In genomic region chr11:3055881-3056280, GRCh38 we compare ENCODE assay signal across 9 cellular contexts. TPM values are rescaled to one million over a fixed set of nuclear protein-coding genes. Genes with fewer than 3 reads are reported as not detected.
DNase-seq lines count a peak whose midpoint lies in the region; ATAC-seq and TF ChIP-seq lines count a peak whose summit lies in the region.
"Had no signal": no experiment of that assay in that cellular context is flagged by ENCODE, and none has a peak within 500 bp of the region (broad histone marks: within the 10 kb centered on the region; RNA-seq: fewer than 3 reads in every experiment).

No MANE protein-coding gene starts in this region.

- no peaks in the 10 kb centered on the region for H3K9me3 ChIP-seq in CD8-positive, alpha-beta memory T cell (ENCODE audit: low read length)
- H3K9me3 ChIP-seq in NT2/D1 (ENCODE audit: insufficient read depth, low read length) (no peaks in the 10 kb centered on the region), duodenal mucosa (ENCODE audit: control insufficient read depth in 1 of 2, low read length in 2 of 2) (no peaks in the 10 kb centered on the region)

- H3K27ac ChIP-seq in CD8-positive, alpha-beta memory T cell (ENCODE audit: low read depth, low read length): peak overlapping the region; percentile 90
- no peak overlapping the region for H3K27ac ChIP-seq in duodenal mucosa (ENCODE audit: low read depth, low read length)

- H3K4me1 Mint-ChIP-seq in CD8-positive, alpha-beta memory T cell: peaks cover 29 to 56% (median 35%) of the 10 kb centered on the region in 3 donors
- H3K4me1 Mint-ChIP-seq in neural crest cell: peaks cover 37% of the 10 kb centered on the region

- H3K36me3 ChIP-seq in CD8-positive, alpha-beta memory T cell (ENCODE audit: insufficient read depth, low read length): peaks cover 8% of the 10 kb centered on the region
- H3K36me3 ChIP-seq in NT2/D1 (ENCODE audit: insufficient read depth, insufficient read length, low read length): peaks cover 38% of the 10 kb centered on the region
- peaks cover 0 to 14% of the 10 kb centered on the region in 2 donors for H3K36me3 ChIP-seq in duodenal mucosa (ENCODE audit: control insufficient read depth in 1 of 2, insufficient read depth in 2 of 2, low read length in 2 of 2)

- H3K4me3 ChIP-seq in CD8-positive, alpha-beta memory T cell (ENCODE audit: low read length): peak overlapping the region; percentile 78
- H3K4me3 ChIP-seq in NT2/D1 (ENCODE audit: insufficient read length, low read depth): peak overlapping the region; percentile 93
- peak overlapping the region; percentile 86 to 90 for H3K4me3 ChIP-seq in duodenal mucosa (ENCODE audit: low read depth in 1 of 2, low read length in 2 of 2)

- DNase-seq in CD8-positive, alpha-beta memory T cell: no peak
- DNase-seq in NT2/D1 (ENCODE audit: low read depth, low spot score) (no peak), neural crest cell (ENCODE audit: low read depth, low spot score) (no peak), DMS53 treated with DMSO at 0.1 percent for 48 hours (lab: John Stamatoyannopoulos, UW; ENCODE audit: unreplicated experiment) (no peak)
- DNase-seq: T-helper 9 cell had no signal

- CTCF ChIA-PET in CD8-positive, alpha-beta memory T cell (lab: Charles Lee): interaction anchor here (1.2 to 3.3 kb wide), 4 partner anchors 36 to 523 kb away, joined by 3 to 11 read pairs (median 5); no protein-coding TSS in a partner anchor

- peaks cover 12% of the 10 kb centered on the region for H3K4me1 ChIP-seq in CD8-positive, alpha-beta memory T cell (ENCODE audit: insufficient read depth, low read length)
- peaks cover 14% of the 10 kb centered on the region for H3K4me1 ChIP-seq in NT2/D1 (ENCODE audit: insufficient read depth, insufficient read length)
- H3K4me1 ChIP-seq in duodenal mucosa (ENCODE audit: control insufficient read depth in 1 of 2, insufficient read depth in 2 of 2, low read length in 2 of 2): peaks cover 15 to 36% of the 10 kb centered on the region in 2 donors

- H3K4me3 Mint-ChIP-seq in CD8-positive, alpha-beta memory T cell: peak overlapping the region; percentile 83 to 96 (median 88)
- H3K4me3 Mint-ChIP-seq in neural crest cell: peak overlapping the region; percentile 97

- ATAC-seq in HG03039 (IDR thresholded peaks at IDR 0.05; ENCODE audit: unreplicated experiment) (no peak), GM21367 (IDR thresholded peaks at IDR 0.05; ENCODE audit: unreplicated experiment) (no peak), GM21825 (IDR thresholded peaks at IDR 0.05; ENCODE audit: unreplicated experiment) (no peak)

- H3K27ac Mint-ChIP-seq in CD8-positive, alpha-beta memory T cell: peak overlapping the region in 7 of 8 donors; percentile 61 to 97 (median 90)
- H3K27ac Mint-ChIP-seq in neural crest cell (ENCODE audit: unreplicated experiment): no peak overlapping the region

- TF ChIP-seq CTCF in neural crest cell (conservative IDR thresholded peaks at IDR 0.05): no peak

- no peaks in the 10 kb centered on the region for H3K9me3 Mint-ChIP-seq in CD8-positive, alpha-beta memory T cell
- no peaks in the 10 kb centered on the region for H3K9me3 Mint-ChIP-seq in neural crest cell

- H3K36me3 Mint-ChIP-seq in CD8-positive, alpha-beta memory T cell: peaks cover 0 to 32% (median 5%) of the 10 kb centered on the region in 3 donors
- no peaks in the 10 kb centered on the region for H3K36me3 Mint-ChIP-seq in neural crest cell (ENCODE audit: low read depth)

- POLR2A ChIA-PET in CD8-positive, alpha-beta memory T cell (lab: Charles Lee): interaction anchor here (2.0 kb wide), 1 partner anchor 42 kb away, joined by 6 read pairs; no protein-coding TSS in a partner anchor

- H3K27me3 Mint-ChIP-seq in CD8-positive, alpha-beta memory T cell: no peaks in the 10 kb centered on the region
- H3K27me3 Mint-ChIP-seq in neural crest cell (ENCODE audit: low read depth): no peaks in the 10 kb centered on the region

- H3K9ac ChIP-seq in NT2/D1 (ENCODE audit: insufficient read length, low read depth) (peak overlapping the region; percentile 95), duodenal mucosa (ENCODE audit: low read depth in 1 of 2, low read length in 2 of 2) (peak overlapping the region; percentile 80)

- no peaks in the 10 kb centered on the region for H3K27me3 ChIP-seq in CD8-positive, alpha-beta memory T cell (ENCODE audit: insufficient read depth, low read length, poor library complexity, severe bottlenecking)
- H3K27me3 ChIP-seq in NT2/D1 (ENCODE audit: insufficient read depth, insufficient read length) (no peaks in the 10 kb centered on the region), duodenal mucosa (ENCODE audit: control insufficient read depth in 1 of 2, insufficient read depth in 2 of 2, low read length in 2 of 2) (no peaks in the 10 kb centered on the region)

RNA-seq across cellular contexts. Expression of gene CARS1, which starts 1.3 kb away (rescaled TPM):
- total RNA-seq in CD8-positive, alpha-beta memory T cell: 10 to 100 TPM; 81.2 to 83.3 TPM
- 43.4 TPM for polyA plus RNA-seq in CD8-positive, alpha-beta memory T cell
- 59.2 and 61.8 TPM in 2 replicates for total RNA-seq in neural crest cell
